Comparison of ENCODE assay signal across 6 cellular contexts in the genomic region with DNA sequence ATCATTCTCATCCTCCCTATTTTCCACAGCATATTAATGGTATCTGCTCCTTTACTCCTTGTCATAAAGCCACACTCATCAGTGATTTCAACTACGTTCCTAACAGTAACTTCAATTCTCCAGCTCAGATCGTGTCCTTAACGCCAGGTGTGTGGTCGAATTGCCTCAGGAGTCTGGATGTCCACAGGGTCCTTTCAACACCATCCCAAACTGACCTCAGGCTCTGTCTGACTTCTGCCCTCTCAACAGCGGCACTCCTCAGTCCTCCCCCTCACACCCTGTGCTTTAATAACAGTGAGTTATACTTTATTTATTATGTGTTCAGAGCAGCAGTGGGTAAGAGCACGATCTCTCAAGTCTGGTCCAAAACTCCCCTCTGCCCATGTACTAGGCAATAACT. TPM values are rescaled to one million over a fixed set of nuclear protein-coding genes. Genes with fewer than 3 reads are reported as not detected.
"Had no signal": no experiment of that assay in that cellular context is flagged by ENCODE, and none has a peak within 500 bp of the region (broad histone marks: within the 10 kb centered on the region; RNA-seq: fewer than 3 reads in every experiment).

No MANE protein-coding gene starts in this region.

- H3K27ac ChIP-seq: KMS-11 had no signal

- H3K27me3 Mint-ChIP-seq: IgD-negative memory B cell had no signal

- H3K4me2 ChIP-seq: GM23338, KMS-11 had no signal

- H3K4me3 Mint-ChIP-seq: GM23338, H9, IgD-negative memory B cell had no signal

- DNase-seq: H9, HCEC 1CT, KBM-7 had no signal

- H3K9ac ChIP-seq: KMS-11 had no signal

- H3K4me1 Mint-ChIP-seq: GM23338, H9, IgD-negative memory B cell had no signal

- H2AFZ ChIP-seq: GM23338 had no signal

- H3K27ac Mint-ChIP-seq: GM23338, H9, IgD-negative memory B cell had no signal

- ATAC-seq: GM23338 had no signal

- H3K4me3 ChIP-seq: GM23338 had no signal

- H3K9me3 Mint-ChIP-seq: GM23338, IgD-negative memory B cell had no signal

RNA-seq across cellular contexts. Expression of a gene that starts 42.4 kb away (rescaled TPM):
- polyA plus RNA-seq: IgD-negative memory B cell had no signal
